8 cellular contexts compared by ENCODE assay signal in the genomic region with DNA sequence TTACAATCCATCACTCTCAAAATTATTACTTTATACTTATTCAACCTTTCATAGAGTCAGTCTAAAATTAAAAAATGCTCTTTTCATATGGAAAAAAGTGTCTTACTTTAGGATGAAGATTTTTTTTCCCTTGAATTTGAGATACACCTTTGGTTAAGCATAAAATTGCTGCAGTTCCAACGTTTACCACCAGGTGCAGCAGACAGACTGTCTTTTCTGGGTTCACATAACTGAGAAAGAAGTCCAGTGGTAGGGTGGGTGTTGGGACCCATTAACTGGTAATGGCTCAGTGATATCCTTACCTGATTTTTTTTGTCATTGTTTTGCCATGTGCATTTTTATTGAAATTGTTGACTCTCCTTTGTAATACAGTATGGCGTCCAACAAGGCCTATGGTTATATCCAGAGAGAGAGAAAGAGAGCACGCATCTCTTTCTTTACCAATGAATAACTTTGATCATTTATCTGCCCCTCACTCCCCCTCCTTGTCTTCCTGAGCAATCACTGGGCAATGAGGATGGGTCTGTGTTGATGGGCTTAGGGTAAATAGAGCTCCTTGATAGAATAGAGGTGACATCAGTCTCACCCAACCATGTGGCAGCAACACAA.
DNase-seq lines count a peak whose midpoint lies in the region; ATAC-seq and TF ChIP-seq lines count a peak whose summit lies in the region.
"Had no signal": no experiment of that assay in that cellular context is flagged by ENCODE, and none has a peak within 500 bp of the region (broad histone marks: within the 10 kb centered on the region; RNA-seq: fewer than 3 reads in every experiment).

No MANE protein-coding gene starts in this region.

- peak; percentile 21 for DNase-seq in EL
- peak; percentile 45 for DNase-seq in WERI-Rb-1
- DNase-seq in lower lobe of right lung = no peak
- no peak for DNase-seq in AG08396 (ENCODE audit: low spot score)
- no peak for DNase-seq in vagina (ENCODE audit: extremely low spot score in 2 of 2)
- DNase-seq: cerebellar nuclear complex had no signal

- H3K36me3 ChIP-seq in WERI-Rb-1 = no peaks in the 10 kb centered on the region
- no peaks in the 10 kb centered on the region for H3K36me3 ChIP-seq in lower lobe of right lung
- no peaks in the 10 kb centered on the region for H3K36me3 ChIP-seq in vagina

- H3K4me3 ChIP-seq in WERI-Rb-1 (ENCODE audit: low read depth, low read length) = no peak overlapping the region
- no peak overlapping the region for H3K4me3 ChIP-seq in lower lobe of right lung
- no peak overlapping the region for H3K4me3 ChIP-seq in vagina

- TF ChIP-seq CTCF in WERI-Rb-1 (IDR thresholded peaks at IDR 0.05; ENCODE audit: low read depth, low read length) = peak; percentile 70
- TF ChIP-seq CTCF in lower lobe of right lung (IDR thresholded peaks at IDR 0.05) = peak; percentile 52
- peak in 1 of 3 experiments; percentile 6 for TF ChIP-seq CTCF in vagina (IDR thresholded peaks at IDR 0.05)

- intact Hi-C loops in lower lobe of right lung (cut with DNase I) (no loop called here), vagina (cut with DNase I) (no loop called here)

- H3K4me1 ChIP-seq in lower lobe of right lung (no peaks in the 10 kb centered on the region), vagina (no peaks in the 10 kb centered on the region)

- H3K27ac ChIP-seq in WERI-Rb-1 (no peak overlapping the region), lower lobe of right lung (no peak overlapping the region), vagina (no peak overlapping the region)

- peak; percentile 54 for ATAC-seq in HG03159 (IDR thresholded peaks at IDR 0.05; ENCODE audit: unreplicated experiment)
- ATAC-seq in lower lobe of right lung = no peak
- no peak for ATAC-seq in GM21360 (IDR thresholded peaks at IDR 0.05; ENCODE audit: unreplicated experiment)

- no peaks in the 10 kb centered on the region for H3K27me3 ChIP-seq in WERI-Rb-1 (ENCODE audit: insufficient read depth, low read depth, severe bottlenecking)
- H3K27me3 ChIP-seq in lower lobe of right lung (ENCODE audit: low read depth) = no peaks in the 10 kb centered on the region
- no peaks in the 10 kb centered on the region for H3K27me3 ChIP-seq in vagina

- TF ChIP-seq POLR2A in vagina (IDR thresholded peaks at IDR 0.05) = no peak

- peaks cover 5% of the 10 kb centered on the region for H3K9me3 ChIP-seq in WERI-Rb-1 (ENCODE audit: severe bottlenecking)
- no peaks in the 10 kb centered on the region for H3K9me3 ChIP-seq in lower lobe of right lung
- no peaks in the 10 kb centered on the region for H3K9me3 ChIP-seq in vagina

Comparison
In these comparisons a context has a peak if more than half of its experiments do, and no peak if none do; other contexts are left out.
1. DNase-seq: peak in EL (single experiment) and WERI-Rb-1 (single experiment); none in lower lobe of right lung (single experiment), AG08396 (single experiment) and vagina (0 of 2).